Comparison of ENCODE assay signal across 11 cellular contexts in the genomic region with DNA sequence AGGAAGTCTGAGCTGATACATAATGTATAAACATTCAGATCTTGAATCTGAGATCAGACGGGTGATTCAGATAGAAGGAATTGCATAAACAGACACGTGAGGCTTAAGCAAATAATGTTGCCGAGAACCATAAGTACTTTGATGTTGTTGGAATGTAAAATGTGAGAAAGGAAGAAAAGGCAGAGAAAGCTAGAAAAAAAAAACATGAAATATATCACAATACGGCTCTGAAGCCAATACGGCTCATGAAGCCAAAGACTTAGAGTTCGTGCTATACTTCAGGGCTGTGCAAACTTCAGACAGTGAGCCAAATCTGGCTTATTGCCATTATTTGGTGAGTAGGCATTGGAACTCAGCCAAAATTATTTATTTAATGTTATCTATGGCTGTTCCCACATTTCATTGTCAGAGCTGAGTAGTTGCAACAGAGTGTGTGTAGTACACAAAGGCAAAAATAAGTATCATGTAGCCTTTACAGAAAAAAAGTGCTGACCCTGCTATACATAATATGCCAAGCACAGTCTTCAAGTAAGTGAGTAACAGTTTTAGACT.
DNase-seq lines count a peak whose midpoint lies in the region; ATAC-seq, FAIRE-seq and TF ChIP-seq lines count a peak whose summit lies in the region.
"Had no signal": no experiment of that assay in that cellular context is flagged by ENCODE, and none has a peak within 500 bp of the region (broad histone marks: within the 10 kb centered on the region; RNA-seq: fewer than 3 reads in every experiment).

No MANE protein-coding gene starts in this region.

- ATAC-seq in A549 (peak; percentile 96 to 97), heart left ventricle (no peak)
- ATAC-seq: gastrocnemius medialis had no signal

- no peak for TF ChIP-seq RAD21 in A549 (conservative IDR thresholded peaks at IDR 0.05 in 1 of 2, IDR thresholded peaks at IDR 0.05 in 1 of 2)

- no peak for TF ChIP-seq POLR2A in A549 (IDR thresholded peaks at IDR 0.05; ENCODE audit: low read length)
- no peak for TF ChIP-seq POLR2A in adrenal gland (IDR thresholded peaks at IDR 0.05)
- TF ChIP-seq POLR2A in heart left ventricle (IDR thresholded peaks at IDR 0.05): no peak

- peak; percentile 8 to 80 for DNase-seq in A549 (ENCODE audit: low read depth in 1 of 2, low spot score in 1 of 2)
- peak; percentile 88 for DNase-seq in LHCN-M2 (ENCODE audit: low read depth)
- DNase-seq in adrenal gland: peak in 5 of 7 donors; percentile 16 to 56 (median 20)
- peak; percentile 98 for DNase-seq in iris pigment epithelial cell (ENCODE audit: low read depth)
- DNase-seq in NCI-H2227 treated with DMSO at 0.1 percent for 48 hours (lab: John Stamatoyannopoulos, UW): no peak
- no peak for DNase-seq in heart left ventricle
- DNase-seq in left ventricle myocardium inferior: no peak
- DNase-seq in activated CD4-positive, alpha-beta T cell treated with anti-CD3 and anti-CD28 coated beads for 1 hour: no peak
- DNase-seq: amygdala, gastrocnemius medialis, NCI-H2029 had no signal

- intact Hi-C loops in adrenal gland (cut with DNase I) (no loop called here), heart left ventricle (cut with DNase I) (no loop called here), left ventricle myocardium inferior (cut with micrococcal nuclease) (no loop called here)

- CTCF ChIA-PET in A549 (lab: Yijun Ruan, JAX): interaction anchor here (0.6 to 0.9 kb wide), 2 partner anchors 9 to 46 kb away, joined by 3 read pairs; no protein-coding TSS in a partner anchor

- no peaks in the 10 kb centered on the region for H3K27me3 ChIP-seq in adrenal gland
- H3K27me3 ChIP-seq in heart left ventricle: no peaks in the 10 kb centered on the region
- no peaks in the 10 kb centered on the region for H3K27me3 ChIP-seq in left ventricle myocardium inferior (ENCODE audit: low read depth)
- H3K27me3 ChIP-seq: gastrocnemius medialis had no signal

- 0% methylated on average over 6 of the region's 6 CpGs for WGBS in A549 (ENCODE audit: missing lambda C conversion rate)
- WGBS in adrenal gland, 4 donors: 25 to 36% (median 28%) methylated on average over 6 of the region's 6 CpGs
- WGBS in heart left ventricle, 4 donors: 61 to 75% (median 65%) methylated on average over 6 of the region's 6 CpGs

- TF ChIP-seq CTCF in A549 (IDR thresholded peaks at IDR 0.05) (no peak), adrenal gland (IDR thresholded peaks at IDR 0.05) (no peak), heart left ventricle (IDR thresholded peaks at IDR 0.05) (no peak), left ventricle myocardium inferior (IDR thresholded peaks at IDR 0.05; ENCODE audit: borderline replicate concordance) (no peak)

- H3K27ac ChIP-seq in A549 (peak overlapping the region; percentile 70 to 81; a peak in 5 of 6 replicates), adrenal gland (no peak overlapping the region), heart left ventricle (no peak overlapping the region), left ventricle myocardium inferior (replicated peaks) (no peak overlapping the region)
- H3K27ac ChIP-seq: gastrocnemius medialis had no signal

- peak; percentile 59 for FAIRE-seq in A549 (lab: Jason Lieb, UNC)

- TF ChIP-seq EP300 in A549 (IDR thresholded peaks at IDR 0.05): peak in 1 of 2 experiments; percentile 38; a peak in 1 of 5 replicates

- POLR2A ChIA-PET in A549 (lab: Yijun Ruan, JAX): no interaction called here

- H3K4me2 ChIP-seq in A549: peak overlapping the region; percentile 75

- H3K4me3 ChIP-seq in A549 (peak overlapping the region; percentile 24; the same call in 1 of the 3 replicates), adrenal gland (peak overlapping the region in 1 of 4 donors; percentile 5), heart left ventricle (no peak overlapping the region), left ventricle myocardium inferior (no peak overlapping the region)
- H3K4me3 ChIP-seq: gastrocnemius medialis had no signal

- H3K36me3 ChIP-seq in adrenal gland (replicated peaks in 1 of 2) (no peaks in the 10 kb centered on the region), heart left ventricle (no peaks in the 10 kb centered on the region), left ventricle myocardium inferior (no peaks in the 10 kb centered on the region)
- H3K36me3 ChIP-seq: gastrocnemius medialis had no signal

- H3K9me3 ChIP-seq in A549 (no peaks in the 10 kb centered on the region), adrenal gland (replicated peaks in 1 of 3) (no peaks in the 10 kb centered on the region), heart left ventricle (peaks cover 0 to 26% (median 3%) of the 10 kb centered on the region in 12 donors), left ventricle myocardium inferior (replicated peaks) (peaks cover 27% of the 10 kb centered on the region)
- H3K9me3 ChIP-seq: gastrocnemius medialis had no signal

- H3K4me1 ChIP-seq in A549: peaks cover 18% of the 10 kb centered on the region
- no peaks in the 10 kb centered on the region for H3K4me1 ChIP-seq in adrenal gland (replicated peaks in 1 of 2)
- no peaks in the 10 kb centered on the region for H3K4me1 ChIP-seq in heart left ventricle
- no peaks in the 10 kb centered on the region for H3K4me1 ChIP-seq in left ventricle myocardium inferior
- H3K4me1 ChIP-seq: gastrocnemius medialis had no signal

TF ChIP-seq in A549, 52 proteins besides CTCF, POLR2A, EP300 and RAD21:
- TF ChIP-seq CBX8 (IDR thresholded peaks at IDR 0.05) (no peak), RNF2 (IDR thresholded peaks at IDR 0.05; ENCODE audit: borderline replicate concordance, low read depth) (no peak), FOSL2 (IDR thresholded peaks at IDR 0.05) (peak; percentile 17; the same call in 1 of the 2 replicates), FOSL2 (CRISPR knock-in tag; IDR thresholded peaks at IDR 0.05) (peak; percentile 77), FOSB (CRISPR knock-in tag; IDR thresholded peaks at IDR 0.05) (no peak), ZFP36 (IDR thresholded peaks at IDR 0.05; ENCODE audit: borderline replicate concordance, partially characterized antibody) (no peak), JUNB (IDR thresholded peaks at IDR 0.05) (peak; percentile 69), BHLHE40 (IDR thresholded peaks at IDR 0.05; ENCODE audit: low read depth, low read length) (no peak), TFCP2L1 (CRISPR knock-in tag; IDR thresholded peaks at IDR 0.05) (no peak), CBX2 (IDR thresholded peaks at IDR 0.05; ENCODE audit: borderline replicate concordance, low read depth) (no peak), HOXB13 (CRISPR knock-in tag; IDR thresholded peaks at IDR 0.05; ENCODE audit: low read depth) (no peak), ZC3H11A (IDR thresholded peaks at IDR 0.05) (no peak), GATA3 (IDR thresholded peaks at IDR 0.05; ENCODE audit: borderline replicate concordance) (peak; percentile 63; the same call in 1 of the 2 replicates), CEBPB (IDR thresholded peaks at IDR 0.05) (peak; percentile 30 to 35; a peak in 3 of 4 replicates), MAFK (IDR thresholded peaks at IDR 0.05; ENCODE audit: partially characterized antibody) (peak; percentile 94), KDM1A (IDR thresholded peaks at IDR 0.05; ENCODE audit: low read depth) (no peak), RFX5 (IDR thresholded peaks at IDR 0.05) (no peak), JUN (IDR thresholded peaks at IDR 0.05) (peak; percentile 33 to 39; a peak in 1 of 5 replicates), HEYL (CRISPR knock-in tag; IDR thresholded peaks at IDR 0.05) (no peak), TP53 (CRISPR knock-in tag; IDR thresholded peaks at IDR 0.05) (no peak)
- TF ChIP-seq, protein P1, sequence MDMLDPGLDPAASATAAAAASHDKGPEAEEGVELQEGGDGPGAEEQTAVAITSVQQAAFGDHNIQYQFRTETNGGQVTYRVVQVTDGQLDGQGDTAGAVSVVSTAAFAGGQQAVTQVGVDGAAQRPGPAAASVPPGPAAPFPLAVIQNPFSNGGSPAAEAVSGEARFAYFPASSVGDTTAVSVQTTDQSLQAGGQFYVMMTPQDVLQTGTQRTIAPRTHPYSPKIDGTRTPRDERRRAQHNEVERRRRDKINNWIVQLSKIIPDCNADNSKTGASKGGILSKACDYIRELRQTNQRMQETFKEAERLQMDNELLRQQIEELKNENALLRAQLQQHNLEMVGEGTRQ (IDR thresholded peaks at IDR 0.05): peak; percentile 79
- TF ChIP-seq, protein P2, sequence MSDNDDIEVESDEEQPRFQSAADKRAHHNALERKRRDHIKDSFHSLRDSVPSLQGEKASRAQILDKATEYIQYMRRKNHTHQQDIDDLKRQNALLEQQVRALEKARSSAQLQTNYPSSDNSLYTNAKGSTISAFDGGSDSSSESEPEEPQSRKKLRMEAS (IDR thresholded peaks at IDR 0.05): peak; percentile 31; the same call in 1 of the 2 replicates
- TF ChIP-seq, protein P3, sequence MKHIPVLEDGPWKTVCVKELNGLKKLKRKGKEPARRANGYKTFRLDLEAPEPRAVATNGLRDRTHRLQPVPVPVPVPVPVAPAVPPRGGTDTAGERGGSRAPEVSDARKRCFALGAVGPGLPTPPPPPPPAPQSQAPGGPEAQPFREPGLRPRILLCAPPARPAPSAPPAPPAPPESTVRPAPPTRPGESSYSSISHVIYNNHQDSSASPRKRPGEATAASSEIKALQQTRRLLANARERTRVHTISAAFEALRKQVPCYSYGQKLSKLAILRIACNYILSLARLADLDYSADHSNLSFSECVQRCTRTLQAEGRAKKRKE (CRISPR knock-in tag; IDR thresholded peaks at IDR 0.05; ENCODE audit: low read depth): no peak

Comparison
In these comparisons a context has a peak if more than half of its experiments do, and no peak if none do; other contexts are left out.
1. ATAC-seq: peak in A549 (2 of 2); none in heart left ventricle (0 of 4).
2. DNase-seq: peak in A549 (2 of 2), LHCN-M2 (single experiment), adrenal gland (5 of 7) and iris pigment epithelial cell (single experiment); none in NCI-H2227 treated with DMSO at 0.1 percent for 48 hours (single experiment), heart left ventricle (0 of 5), left ventricle myocardium inferior (single experiment) and activated CD4-positive, alpha-beta T cell treated with anti-CD3 and anti-CD28 coated beads for 1 hour (single experiment).
3. H3K27ac ChIP-seq: peak in A549 (2 of 2); none in adrenal gland (0 of 5), heart left ventricle (0 of 12) and left ventricle myocardium inferior (single experiment).